ENCODE assay signal across 7 cellular contexts in genomic region chr22:38079208-38079607, GRCh38. TPM values are rescaled to one million over a fixed set of nuclear protein-coding genes. Genes with fewer than 3 reads are reported as not detected.
"Had no signal": no experiment of that assay in that cellular context is flagged by ENCODE, and none has a peak within 500 bp of the region (broad histone marks: within the 10 kb centered on the region; RNA-seq: fewer than 3 reads in every experiment).

No MANE protein-coding gene starts in this region.

RNA-seq across cellular contexts. Expression of gene SLC16A8, which starts 4.8 kb away (rescaled TPM):
- total RNA-seq: dermis blood vessel endothelial cell, esophagus squamous epithelium, glomerular endothelial cell, liver, mammary epithelial cell, mononuclear cell had no signal
- polyA plus RNA-seq: keratinocyte, mammary epithelial cell had no signal

RNA-seq across cellular contexts. Expression of gene BAIAP2L2, which starts 31.3 kb away (rescaled TPM):
- total RNA-seq: dermis blood vessel endothelial cell had no signal
